ENCODE assay signal across 30 cellular contexts in the genomic region with DNA sequence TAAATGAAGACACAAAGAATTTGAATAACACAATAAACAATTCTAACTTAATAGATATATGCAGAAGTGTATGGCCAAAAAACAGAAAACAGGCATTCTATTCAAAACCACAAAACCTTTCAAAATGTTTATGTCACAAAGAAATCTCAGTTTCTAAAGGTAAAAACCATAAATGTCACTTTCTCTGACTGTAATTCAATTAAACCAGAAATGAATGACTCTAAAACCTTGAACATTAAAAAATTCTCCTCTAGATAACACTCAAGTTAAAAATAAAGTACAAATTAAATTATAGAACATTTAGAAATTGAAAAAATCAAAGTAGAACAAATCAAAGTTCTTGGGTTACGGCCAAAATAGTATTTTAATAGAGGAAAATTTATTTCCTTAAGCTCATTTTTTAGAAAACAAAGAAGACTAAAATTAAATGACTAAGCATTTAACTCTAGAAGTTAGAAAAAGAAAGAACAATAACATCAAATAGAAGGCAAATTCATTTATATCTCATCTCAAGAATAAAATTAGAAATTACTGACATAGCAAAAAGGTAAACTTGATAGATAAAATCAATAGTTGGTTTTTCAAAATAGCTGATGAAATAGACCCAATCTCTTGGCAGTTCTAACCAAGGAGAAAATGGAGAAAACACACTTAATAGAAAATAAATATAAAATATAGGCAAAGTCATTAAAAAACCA.
"Had no signal": no experiment of that assay in that cellular context is flagged by ENCODE, and none has a peak within 500 bp of the region (broad histone marks: within the 10 kb centered on the region; RNA-seq: fewer than 3 reads in every experiment).

No MANE protein-coding gene starts in this region.

- ATAC-seq: activated naive CD4-positive, alpha-beta T cell treated with anti-CD3 and anti-CD28 coated beads, Interleukin-2, amount 50 U/mL, for 72 hours; activated naive CD8-positive, alpha-beta T cell treated with anti-CD3 and anti-CD28 coated beads, Interleukin-2, amount 50 U/mL, for 24 hours; activated T-cell treated with anti-CD3 and anti-CD28 coated beads, Interleukin-2, amount 50 U/mL, for 4 hours; body of pancreas; T-cell had no signal

- H3K27ac ChIP-seq: ascending aorta, body of pancreas, Peyer's patch, SJSA1, VCaP had no signal

- H3K36me3 Mint-ChIP-seq: activated CD4-positive, alpha-beta memory T cell treated with anti-CD3 and anti-CD28 coated beads for 36 hours; activated naive CD4-positive, alpha-beta T cell treated with anti-CD3 and anti-CD28 coated beads, Interleukin-2, amount 50 U/mL, for 72 hours; T-cell had no signal

- H3K36me3 ChIP-seq: ascending aorta, Peyer's patch, SJSA1 had no signal

- H3K4me1 ChIP-seq: ascending aorta, body of pancreas, Peyer's patch, SJSA1 had no signal

- H3K9me3 Mint-ChIP-seq: activated CD4-positive, alpha-beta memory T cell treated with anti-CD3 and anti-CD28 coated beads for 36 hours; activated CD4-positive, alpha-beta T cell treated with anti-CD3 and anti-CD28 coated beads, Interleukin-2, amount 10 ng/mL, durations not matched to agents 7 days and 5 days; activated naive CD4-positive, alpha-beta T cell treated with anti-CD3 and anti-CD28 coated beads, Interleukin-2, amount 50 U/mL, for 72 hours; activated naive CD8-positive, alpha-beta T cell treated with anti-CD3 and anti-CD28 coated beads, Interleukin-2, amount 50 U/mL, for 24 hours; activated T-cell treated with anti-CD3 and anti-CD28 coated beads, Interleukin-2, amount 50 U/mL, for 4 hours; T-cell had no signal

- H3K4me3 Mint-ChIP-seq: activated CD4-positive, alpha-beta memory T cell treated with anti-CD3 and anti-CD28 coated beads for 36 hours; activated CD4-positive, alpha-beta T cell treated with anti-CD3 and anti-CD28 coated beads, Interleukin-2, amount 10 ng/mL, durations not matched to agents 7 days and 5 days; activated naive CD8-positive, alpha-beta T cell treated with anti-CD3 and anti-CD28 coated beads, Interleukin-2, amount 50 U/mL, for 24 hours; activated T-cell treated with anti-CD3 and anti-CD28 coated beads, Interleukin-2, amount 50 U/mL, for 4 hours; T-cell had no signal

- FAIRE-seq: bronchial epithelial cell, TTC549 had no signal

- H3K4me3 ChIP-seq: ascending aorta, body of pancreas, Peyer's patch, SJSA1 had no signal

- H3K27me3 ChIP-seq: ascending aorta, body of pancreas, Peyer's patch had no signal

- H3K27ac Mint-ChIP-seq: activated CD4-positive, alpha-beta memory T cell treated with anti-CD3 and anti-CD28 coated beads for 36 hours; activated CD4-positive, alpha-beta T cell treated with anti-CD3 and anti-CD28 coated beads, Interleukin-2, amount 10 ng/mL, durations not matched to agents 7 days and 5 days; activated naive CD4-positive, alpha-beta T cell treated with anti-CD3 and anti-CD28 coated beads, Interleukin-2, amount 50 U/mL, for 72 hours; activated naive CD8-positive, alpha-beta T cell treated with anti-CD3 and anti-CD28 coated beads, Interleukin-2, amount 50 U/mL, for 24 hours; T-cell had no signal

- H3K9me3 ChIP-seq: ascending aorta, body of pancreas, Peyer's patch, SJSA1 had no signal

- DNase-seq: activated CD4-positive, alpha-beta memory T cell treated with anti-CD3 and anti-CD28 coated beads for 36 hours; activated CD4-positive, alpha-beta T cell treated with anti-CD3 and anti-CD28 coated beads, Interleukin-2, amount 10 ng/mL, durations not matched to agents 7 days and 5 days; activated CD4-positive, CD25-positive, alpha-beta regulatory T cell; activated CD8-positive, alpha-beta memory T cell treated with anti-CD3 and anti-CD28 coated beads for 24 hours; activated effector memory CD4-positive, alpha-beta T cell treated with anti-CD3 and anti-CD28 coated beads, Interleukin-2, amount 50 U/mL, for 16 hours; activated naive CD4-positive, alpha-beta T cell treated with Interleukin-2 at 50 U/mL for 16 hours; activated naive CD8-positive, alpha-beta T cell treated with anti-CD3 and anti-CD28 coated beads, Interleukin-2, amount 50 U/mL, for 24 hours; activated T-cell treated with anti-CD3 and anti-CD28 coated beads, Interleukin-2, amount 50 U/mL, for 4 hours; amniotic stem cell; body of pancreas; central memory CD4-positive, alpha-beta T cell; NCI-H1048; NCI-H1930; NCI-H2171 treated with DMSO at 0.1 percent for 48 hours; NCI-H226; NCI-H526; NCI-H82; NK-92 treated with Interleukin-12 subunit alpha and Interleukin-12 subunit beta, amount 100 ng/mL, for 24 hours; OCI-M1; Peyer's patch; SHP77; T-cell; T-helper 2 cell; T1000 had no signal

- H3K4me1 Mint-ChIP-seq: activated CD4-positive, alpha-beta T cell treated with anti-CD3 and anti-CD28 coated beads, Interleukin-2, amount 10 ng/mL, durations not matched to agents 7 days and 5 days; activated naive CD8-positive, alpha-beta T cell treated with anti-CD3 and anti-CD28 coated beads, Interleukin-2, amount 50 U/mL, for 24 hours; T-cell had no signal
